In the genomic region with DNA sequence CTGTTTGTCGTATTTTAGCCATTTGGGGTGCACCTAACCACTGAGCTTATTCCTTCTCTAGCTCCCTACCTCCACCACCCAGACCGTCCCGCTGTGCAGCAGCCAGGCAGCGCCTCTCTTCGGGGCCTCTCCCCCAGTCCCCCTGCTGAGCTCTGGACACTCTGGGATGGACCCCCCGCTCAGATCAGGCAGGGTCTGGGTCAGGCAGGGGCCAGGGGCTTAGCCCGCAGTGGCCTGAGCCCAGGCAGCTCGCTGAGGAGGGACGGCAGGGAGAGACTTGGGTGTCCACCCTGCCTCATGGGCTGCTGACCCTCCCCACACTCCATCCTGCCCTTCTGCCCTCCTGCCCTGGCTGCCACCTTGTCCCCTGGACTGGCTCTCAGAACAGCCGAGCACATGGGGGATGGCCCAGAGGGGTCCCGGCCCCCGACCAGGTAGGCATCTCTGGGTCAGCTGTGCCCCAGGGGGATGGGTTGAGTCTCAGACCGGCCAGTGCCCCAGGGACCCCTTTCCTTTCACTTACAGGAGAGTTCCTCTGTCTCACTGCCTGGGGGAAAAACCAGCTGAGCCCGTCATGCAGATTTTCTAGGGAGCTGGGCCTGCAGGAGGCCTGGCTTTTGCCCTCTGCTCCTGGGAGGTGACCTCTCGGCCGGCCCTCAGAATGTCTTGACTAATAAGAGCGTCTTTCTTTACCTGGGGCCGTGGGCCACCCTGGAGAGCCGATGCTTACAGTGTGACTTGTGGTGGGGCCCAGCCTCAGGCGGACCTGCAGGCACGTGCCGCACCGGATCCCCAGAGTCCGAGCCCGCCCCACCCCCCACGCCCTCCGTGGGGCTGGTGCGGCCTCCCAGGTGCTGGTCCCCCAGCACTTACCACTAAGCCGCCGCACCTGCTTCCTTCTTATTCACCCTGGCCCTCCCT, we compare ENCODE assay signal across 1 cellular context.
TF ChIP-seq lines count a peak whose summit lies in the region.

No MANE protein-coding gene starts in this region.

TF ChIP-seq in HepG2, 621 proteins besides CTCF, POLR2A, EP300 and RAD21:
- TF ChIP-seq, protein P1, sequence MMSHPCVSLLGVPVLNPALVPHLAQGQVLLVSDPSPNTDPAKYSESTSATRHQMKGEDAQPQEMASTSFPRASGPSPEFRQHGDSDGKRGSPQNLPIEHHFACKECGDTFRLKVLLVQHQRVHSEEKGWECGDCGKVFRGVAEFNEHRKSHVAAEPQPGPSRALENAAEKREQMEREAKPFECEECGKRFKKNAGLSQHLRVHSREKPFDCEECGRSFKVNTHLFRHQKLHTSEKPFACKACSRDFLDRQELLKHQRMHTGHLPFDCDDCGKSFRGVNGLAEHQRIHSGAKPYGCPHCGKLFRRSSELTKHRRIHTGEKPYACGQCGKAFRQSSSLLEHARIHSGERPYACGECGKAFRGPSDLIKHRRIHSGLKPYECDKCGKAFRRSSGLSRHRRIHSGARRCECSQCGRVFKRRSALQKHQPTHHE (CRISPR knock-in tag; IDR thresholded peaks at IDR 0.05; ENCODE audit: borderline replicate concordance) = no peak
TF ChIP-seq in HepG2: peak in this region for 0.
